In the genomic region with DNA sequence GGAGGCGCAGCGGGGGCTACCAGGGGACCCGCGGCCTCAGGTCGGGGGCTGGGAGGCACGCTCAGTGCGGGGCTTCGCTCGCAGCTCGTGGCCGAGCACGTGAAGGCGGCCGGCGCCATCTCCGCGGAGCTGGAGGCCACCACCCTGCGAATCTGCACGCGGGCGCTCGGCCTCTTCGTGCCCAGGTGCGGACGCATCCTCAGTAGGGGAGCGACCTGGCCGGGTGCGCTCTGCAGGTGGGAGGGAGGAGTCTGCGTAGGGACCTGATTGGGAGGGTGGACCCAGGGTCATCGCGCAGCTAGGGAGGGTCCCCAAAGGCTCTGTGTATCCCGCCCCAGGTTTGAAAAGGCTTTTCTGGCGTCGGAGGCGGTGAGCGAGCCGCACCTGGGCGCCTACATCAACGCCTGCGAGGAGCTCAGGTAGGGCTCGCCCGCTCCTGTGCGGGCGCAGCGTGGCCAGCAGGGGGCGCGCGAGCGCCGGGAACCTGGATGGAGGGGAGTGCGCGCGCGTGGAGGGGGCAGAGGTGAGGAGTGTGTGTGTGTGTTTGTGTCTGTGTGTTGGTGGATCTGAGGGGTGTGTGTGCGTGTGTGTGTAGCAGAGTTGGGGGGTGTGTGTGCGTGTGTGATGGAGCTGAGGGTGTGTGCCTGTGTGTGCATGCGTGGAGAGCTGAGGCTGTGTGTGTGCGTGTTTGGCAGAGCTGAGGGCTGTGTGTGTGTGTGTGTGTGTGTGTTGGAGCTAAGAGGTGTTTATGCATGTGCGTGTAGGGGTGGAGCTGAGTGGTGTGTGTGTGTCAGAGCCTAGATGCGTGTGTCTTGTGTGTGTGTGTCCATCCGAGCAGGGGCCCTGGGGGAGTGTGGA, we compare ENCODE assay signal across 1 cellular context.
TF ChIP-seq lines count a peak whose summit lies in the region.

No MANE protein-coding gene starts in this region.

TF ChIP-seq in GM23338, 12 proteins besides CTCF, POLR2A, EP300 and RAD21:
- no peak for TF ChIP-seq STAT1 (IDR thresholded peaks at IDR 0.05; ENCODE audit: unreplicated experiment)
- peak; percentile 67 for TF ChIP-seq EZH2 (IDR thresholded peaks at IDR 0.05; ENCODE audit: low read depth, unreplicated experiment)
